In genomic region chr2:219294356-219295351, GRCh38 we compare ENCODE assay signal across 1 cellular context.
TF ChIP-seq lines count a peak whose summit lies in the region.

No MANE protein-coding gene starts in this region.

TF ChIP-seq in HepG2, 621 proteins besides CTCF, POLR2A, EP300 and RAD21 (continued from another document and continues in another):
- TF ChIP-seq CSRNP1 (CRISPR knock-in tag; IDR thresholded peaks at IDR 0.05): no peak; the same call in 1 of the 2 replicates
- 0 out of 2 replicates have a peak, but pooled peaks have one; percentile 43 for TF ChIP-seq DRAP1 (CRISPR knock-in tag; IDR thresholded peaks at IDR 0.05)
- TF ChIP-seq ZNF337 (CRISPR knock-in tag; IDR thresholded peaks at IDR 0.05; ENCODE audit: borderline replicate concordance, low read depth): no peak
- no peak for TF ChIP-seq NFE2L2 (IDR thresholded peaks at IDR 0.05; ENCODE audit: low read length)
- TF ChIP-seq ZNF430 (CRISPR knock-in tag; IDR thresholded peaks at IDR 0.05): 0 out of 2 replicates have a peak, but pooled peaks have one; percentile 29
- TF ChIP-seq FOXP1 (IDR thresholded peaks at IDR 0.05): no peak
- TF ChIP-seq FOXP1 (CRISPR knock-in tag; IDR thresholded peaks at IDR 0.05): no peak; the same call in 1 of the 2 replicates
- no peak for TF ChIP-seq NCOA5 (CRISPR knock-in tag; IDR thresholded peaks at IDR 0.05)
- peak; percentile 69; the same call in 1 of the 2 replicates for TF ChIP-seq ZIK1 (CRISPR knock-in tag; IDR thresholded peaks at IDR 0.05; ENCODE audit: borderline replicate concordance, low read depth)
- peak; percentile 84; the same call in 1 of the 2 replicates for TF ChIP-seq ZNF138 (CRISPR knock-in tag; IDR thresholded peaks at IDR 0.05; ENCODE audit: low read depth)
- TF ChIP-seq ZNF800 (CRISPR knock-in tag; IDR thresholded peaks at IDR 0.05): peak; percentile 86
- no peak for TF ChIP-seq ZNF850 (CRISPR knock-in tag; conservative IDR thresholded peaks at IDR 0.05)
- TF ChIP-seq GLI4 (CRISPR knock-in tag; IDR thresholded peaks at IDR 0.05; ENCODE audit: borderline replicate concordance): no peak
- TF ChIP-seq IRF9 (CRISPR knock-in tag; IDR thresholded peaks at IDR 0.05; ENCODE audit: borderline replicate concordance): peak; percentile 92; the same call in 1 of the 2 replicates
- no peak for TF ChIP-seq ZNF569 (CRISPR knock-in tag; IDR thresholded peaks at IDR 0.05; ENCODE audit: borderline replicate concordance)
- peak; percentile 68; the same call in 1 of the 2 replicates for TF ChIP-seq THRA (CRISPR knock-in tag; IDR thresholded peaks at IDR 0.05; ENCODE audit: borderline replicate concordance)
- TF ChIP-seq NONO (IDR thresholded peaks at IDR 0.05): no peak
- peak; percentile 90; the same call in 1 of the 2 replicates for TF ChIP-seq NONO (CRISPR knock-in tag; conservative IDR thresholded peaks at IDR 0.05)
- peak; percentile 87; the same call in 1 of the 2 replicates for TF ChIP-seq ZNF790 (CRISPR knock-in tag; IDR thresholded peaks at IDR 0.05; ENCODE audit: borderline replicate concordance)
- 0 out of 2 replicates have a peak, but pooled peaks have one; percentile 46 for TF ChIP-seq ZNF546 (CRISPR knock-in tag; conservative IDR thresholded peaks at IDR 0.05)
- no peak for TF ChIP-seq KDM5A (IDR thresholded peaks at IDR 0.05; ENCODE audit: borderline replicate concordance, low read length)
- TF ChIP-seq ZNF737 (CRISPR knock-in tag; IDR thresholded peaks at IDR 0.05; ENCODE audit: borderline replicate concordance): no peak
- TF ChIP-seq ZNF407 (CRISPR knock-in tag; IDR thresholded peaks at IDR 0.05; ENCODE audit: not compliant biosample characterization): no peak
- no peak for TF ChIP-seq ARNT (IDR thresholded peaks at IDR 0.05)
- TF ChIP-seq AHDC1 (CRISPR knock-in tag; IDR thresholded peaks at IDR 0.05; ENCODE audit: borderline replicate concordance): no peak
